22 cellular contexts compared by ENCODE assay signal in the genomic region with DNA sequence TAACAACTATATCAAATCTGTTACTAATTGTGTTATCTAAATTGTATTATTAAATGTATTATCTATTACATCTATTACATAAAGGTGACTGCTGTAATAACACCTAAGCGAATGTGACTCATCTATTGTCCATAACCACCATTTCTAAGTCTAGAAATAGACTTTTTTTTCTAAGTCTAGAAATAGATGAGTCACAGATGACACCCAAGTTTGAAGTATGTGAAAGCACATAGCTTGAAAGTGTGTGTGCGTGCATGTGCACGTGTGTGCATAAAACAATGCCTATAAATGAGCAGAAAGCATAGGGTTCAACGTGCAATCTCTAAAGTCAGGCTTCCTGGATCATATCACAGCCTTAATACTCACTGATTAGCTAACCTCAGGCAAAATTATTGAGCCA.
"Had no signal": no experiment of that assay in that cellular context is flagged by ENCODE, and none has a peak within 500 bp of the region (broad histone marks: within the 10 kb centered on the region; RNA-seq: fewer than 3 reads in every experiment).

No MANE protein-coding gene starts in this region.

- ATAC-seq: activated CD4-positive, alpha-beta T cell treated with anti-CD3 and anti-CD28 coated beads for 36 hours; gastroesophageal sphincter; naive thymus-derived CD8-positive, alpha-beta T cell; psoas muscle; stimulated activated memory B cell treated with anti-CD40 and anti-IgM and Interleukin-4, amounts not matched to agents 10 μg/mL and 1 μg/mL and 100 μg/mL, for 72 hours; stimulated activated naive CD8-positive, alpha-beta T cell treated with anti-CD3 and anti-CD28 coated beads, Interleukin-15, amount 100 ng/mL, for 72 hours had no signal

- H3K9me3 ChIP-seq: psoas muscle had no signal

- H3K36me3 ChIP-seq: gastroesophageal sphincter had no signal

- H3K4me3 ChIP-seq: gastroesophageal sphincter, hepatocyte, psoas muscle, smooth muscle cell had no signal

- H3K4me1 ChIP-seq: gastroesophageal sphincter, parathyroid adenoma, psoas muscle had no signal

- H3K27me3 ChIP-seq: gastroesophageal sphincter, hepatocyte had no signal

- H3K9ac ChIP-seq: parathyroid adenoma had no signal

- H2AFZ ChIP-seq: hepatocyte, parathyroid adenoma had no signal

- H3K27ac ChIP-seq: gastroesophageal sphincter, hepatocyte, parathyroid adenoma, psoas muscle had no signal

- H3K4me2 ChIP-seq: hepatocyte, smooth muscle cell had no signal

- FAIRE-seq: endometrium had no signal

- DNase-seq: activated CD4-positive, alpha-beta T cell treated with anti-CD3 and anti-CD28 coated beads for 36 hours; activated CD4-positive, CD25-positive, alpha-beta regulatory T cell; activated effector memory CD4-positive, alpha-beta T cell treated with Interleukin-2 at 50 U/mL for 16 hours; activated naive CD4-positive, alpha-beta T cell treated with Interleukin-2 at 50 U/mL for 16 hours; anterior cingulate cortex; islet precursor cell; midbrain; naive thymus-derived CD8-positive, alpha-beta T cell; occipital lobe; psoas muscle; stimulated activated CD4-positive, alpha-beta T cell treated with anti-CD3 and anti-CD28 coated beads, Interleukin-1b, Interleukin-23, amount 100 ng/mL, for 48 hours; stimulated activated CD4-positive, alpha-beta T cell treated with anti-CD3 and anti-CD28 coated beads, Interleukin-4, amount 100 ng/mL, for 4 hours; stimulated activated CD8-positive, alpha-beta memory T cell treated with anti-CD3 and anti-CD28 coated beads, Interleukin-4, amount 100 ng/mL, for 48 hours; stimulated activated naive CD8-positive, alpha-beta T cell treated with anti-CD3 and anti-CD28 coated beads, Interleukin-15, amount 100 ng/mL, for 72 hours; substantia nigra; T-helper 1 cell had no signal

- H3K79me2 ChIP-seq: hepatocyte, parathyroid adenoma had no signal
